Comparison of ENCODE assay signal across 9 cellular contexts in the genomic region with DNA sequence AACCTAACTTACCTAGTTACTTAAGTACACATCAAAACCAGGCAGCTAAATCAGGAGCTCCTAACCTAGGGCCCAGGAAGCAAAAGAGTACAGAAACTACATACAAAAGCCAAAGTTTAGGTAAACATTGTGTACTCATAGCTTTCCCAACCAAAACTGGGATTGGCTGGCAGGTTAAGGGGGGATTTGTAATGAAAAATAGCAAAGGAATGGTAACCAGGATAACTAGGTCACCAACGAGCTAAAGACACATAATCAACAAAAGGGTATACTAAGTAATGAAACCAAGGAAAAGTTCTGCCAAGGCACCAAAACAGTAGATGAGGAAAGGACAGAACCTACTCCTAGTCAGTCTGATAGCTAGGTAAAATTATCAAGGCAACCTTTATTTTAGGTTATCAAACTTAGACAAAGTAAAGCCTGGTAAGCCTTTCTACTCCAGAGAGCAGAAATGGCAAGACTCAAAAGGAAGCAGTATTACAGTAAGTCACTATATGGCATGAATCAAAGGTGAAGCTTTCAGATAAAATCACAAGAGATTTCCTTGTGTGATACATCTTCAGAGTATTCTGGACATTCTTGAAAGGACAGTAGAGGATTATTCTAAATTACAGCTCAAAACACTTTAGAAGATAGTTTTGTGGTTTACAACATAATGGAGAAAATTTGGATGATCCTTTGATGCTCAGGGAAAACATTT. TPM values are rescaled to one million over a fixed set of nuclear protein-coding genes. Genes with fewer than 3 reads are reported as not detected.
DNase-seq lines count a peak whose midpoint lies in the region; ATAC-seq and TF ChIP-seq lines count a peak whose summit lies in the region.
"Had no signal": no experiment of that assay in that cellular context is flagged by ENCODE, and none has a peak within 500 bp of the region (broad histone marks: within the 10 kb centered on the region; RNA-seq: fewer than 3 reads in every experiment).

No MANE protein-coding gene starts in this region.

- no peaks in the 10 kb centered on the region for H3K9me3 ChIP-seq in CD4-positive, alpha-beta T cell (ENCODE audit: control insufficient read depth, low read length)
- H3K9me3 ChIP-seq in OCI-LY1 (ENCODE audit: low read length): no peaks in the 10 kb centered on the region
- H3K9me3 ChIP-seq in effector memory CD4-positive, alpha-beta T cell (ENCODE audit: control insufficient read depth, low read length): no peaks in the 10 kb centered on the region

- H3K79me2 ChIP-seq in OCI-LY1 (ENCODE audit: insufficient read depth, low read length): peaks cover 92% of the 10 kb centered on the region

- 0 out of 2 replicates have a peak, but pooled peaks cover 22% of the 10 kb centered on the region for H3F3A ChIP-seq in OCI-LY1 (ENCODE audit: insufficient read depth, low read length)

- no peaks in the 10 kb centered on the region for H3K9me3 Mint-ChIP-seq in CD4-positive, alpha-beta T cell
- H3K9me3 Mint-ChIP-seq in natural killer cell: no peaks in the 10 kb centered on the region

- no peak overlapping the region for H3K9ac ChIP-seq in OCI-LY1 (ENCODE audit: low read length)

- H3K4me2 ChIP-seq in OCI-LY1 (ENCODE audit: low read length): peak overlapping the region; percentile 98; the same call in 1 of the 2 replicates

- H3K27me3 ChIP-seq in CD4-positive, alpha-beta T cell (ENCODE audit: control insufficient read depth, insufficient read depth, low read length): no peaks in the 10 kb centered on the region
- H3K27me3 ChIP-seq in OCI-LY1 (ENCODE audit: insufficient read depth, low read length): no peaks in the 10 kb centered on the region
- no peaks in the 10 kb centered on the region for H3K27me3 ChIP-seq in effector memory CD4-positive, alpha-beta T cell (replicated peaks; ENCODE audit: control insufficient read depth, insufficient read depth, low read length, poor library complexity, severe bottlenecking)

- peaks cover 100% of the 10 kb centered on the region for H3K36me3 ChIP-seq in OCI-LY1 (ENCODE audit: insufficient read depth, low read length)
- H3K36me3 ChIP-seq in effector memory CD4-positive, alpha-beta T cell (ENCODE audit: control insufficient read depth, insufficient read depth, low read length): peaks cover 60% of the 10 kb centered on the region

- peaks cover 76% of the 10 kb centered on the region for H4K20me1 ChIP-seq in OCI-LY1 (ENCODE audit: insufficient read depth, low read length)

- ATAC-seq in CD4-positive, alpha-beta T cell (ENCODE audit: poor library complexity): no peak
- ATAC-seq in natural killer cell (no peak), GM18870 (IDR thresholded peaks at IDR 0.05; ENCODE audit: unreplicated experiment) (no peak)

- CTCF ChIA-PET in CD4-positive, alpha-beta T cell (lab: Charles Lee): interaction anchor here (1.0 to 2.3 kb wide), 4 partner anchors 9 to 689 kb away, joined by 3 to 24 read pairs (median 4); no protein-coding TSS in a partner anchor

- TF ChIP-seq CTCF in CD4-positive, alpha-beta T cell (IDR thresholded peaks at IDR 0.05): no peak
- TF ChIP-seq CTCF in OCI-LY1 (IDR thresholded peaks at IDR 0.05; ENCODE audit: low read length): no peak
- TF ChIP-seq CTCF in natural killer cell (IDR thresholded peaks at IDR 0.05): no peak

- H3K27ac ChIP-seq in CD4-positive, alpha-beta T cell (ENCODE audit: low read depth, low read length): no peak overlapping the region
- no peak overlapping the region for H3K27ac ChIP-seq in OCI-LY1 (ENCODE audit: low read depth, low read length, poor library complexity, severe bottlenecking)
- no peak overlapping the region for H3K27ac ChIP-seq in effector memory CD4-positive, alpha-beta T cell (ENCODE audit: insufficient read depth, low read length, poor library complexity, severe bottlenecking)

- no peak for DNase-seq in CD4-positive, alpha-beta T cell
- DNase-seq in effector memory CD4-positive, alpha-beta T cell: no peak
- no peak for DNase-seq in natural killer cell
- DNase-seq in ACHN: no peak
- no peak for DNase-seq in mesenteric fat pad (ENCODE audit: low spot score)
- no peak for DNase-seq in amygdala (lab: John Stamatoyannopoulos, UW)
- DNase-seq: NCI-H187 had no signal

- in situ Hi-C loops in ACHN (cut with HindIII; ENCODE audit: low pct_ligation_motif_present, low pct_unique_long_range_greater_than_20kb, low sequenced_read_pairs): no loop called here

- no peak overlapping the region for H2AFZ ChIP-seq in OCI-LY1 (ENCODE audit: low read length)

- H3K27ac Mint-ChIP-seq in CD4-positive, alpha-beta T cell: peak overlapping the region; percentile 56
- peak overlapping the region; percentile 80 to 100 for H3K27ac Mint-ChIP-seq in natural killer cell

- POLR2A ChIA-PET in CD4-positive, alpha-beta T cell (lab: Charles Lee): interaction anchor here (0.6 to 6.2 kb wide), 8 partner anchors 9 to 856 kb away, joined by 3 to 116 read pairs (median 6); a partner anchor contains a TSS

- peaks cover 100% of the 10 kb centered on the region for H3K36me3 Mint-ChIP-seq in CD4-positive, alpha-beta T cell (ENCODE audit: low read depth)
- peaks cover 38% of the 10 kb centered on the region for H3K36me3 Mint-ChIP-seq in natural killer cell

- intact Hi-C loops in CD4-positive, alpha-beta T cell (cut with DNase I, micrococcal nuclease): loop anchor here in 1 of 2 experiments (1.0 kb wide), 1 partner anchor 11 kb away; a partner anchor contains a TSS
- intact Hi-C loops in natural killer cell (cut with micrococcal nuclease): loop anchor here (1.0 to 2.0 kb wide), 2 partner anchors 8 to 13 kb away; no protein-coding TSS in a partner anchor

- H3K4me1 Mint-ChIP-seq in CD4-positive, alpha-beta T cell (ENCODE audit: low read depth): peaks cover 96% of the 10 kb centered on the region
- peaks cover 91 to 93% of the 10 kb centered on the region in 2 donors for H3K4me1 Mint-ChIP-seq in natural killer cell

- H3K4me3 Mint-ChIP-seq in CD4-positive, alpha-beta T cell: peak overlapping the region; percentile 97
- peak overlapping the region; percentile 80 for H3K4me3 Mint-ChIP-seq in natural killer cell

- H3K9me2 ChIP-seq in OCI-LY1 (ENCODE audit: low read depth, low read length): no peaks in the 10 kb centered on the region

- H3K27me3 Mint-ChIP-seq in CD4-positive, alpha-beta T cell: no peaks in the 10 kb centered on the region
- H3K27me3 Mint-ChIP-seq in natural killer cell (ENCODE audit: low read depth in 2 of 2): no peaks in the 10 kb centered on the region

- peaks cover 44% of the 10 kb centered on the region for H3K4me1 ChIP-seq in OCI-LY1 (ENCODE audit: insufficient read depth, low read length, severe bottlenecking)
- H3K4me1 ChIP-seq in effector memory CD4-positive, alpha-beta T cell (ENCODE audit: control insufficient read depth, insufficient read depth, low read length, poor library complexity, severe bottlenecking): peaks cover 46% of the 10 kb centered on the region

- no peak overlapping the region for H3K4me3 ChIP-seq in OCI-LY1 (ENCODE audit: low read depth, low read length, poor library complexity, severe bottlenecking)
- peak overlapping the region; percentile 15 for H3K4me3 ChIP-seq in effector memory CD4-positive, alpha-beta T cell (ENCODE audit: insufficient read depth, low read depth, low read length, poor library complexity, severe bottlenecking)

RNA-seq across cellular contexts. Expression of a gene that starts 10.2 kb away (rescaled TPM):
- total RNA-seq in CD4-positive, alpha-beta T cell: 100 to 1,000 TPM; 549 to 585 TPM
- total RNA-seq in natural killer cell (100 to 1,000 TPM; 565 to 669 (median 596) TPM), mesenteric fat pad (117 TPM)
